Comparison of ENCODE assay signal across 8 cellular contexts in the genomic region with DNA sequence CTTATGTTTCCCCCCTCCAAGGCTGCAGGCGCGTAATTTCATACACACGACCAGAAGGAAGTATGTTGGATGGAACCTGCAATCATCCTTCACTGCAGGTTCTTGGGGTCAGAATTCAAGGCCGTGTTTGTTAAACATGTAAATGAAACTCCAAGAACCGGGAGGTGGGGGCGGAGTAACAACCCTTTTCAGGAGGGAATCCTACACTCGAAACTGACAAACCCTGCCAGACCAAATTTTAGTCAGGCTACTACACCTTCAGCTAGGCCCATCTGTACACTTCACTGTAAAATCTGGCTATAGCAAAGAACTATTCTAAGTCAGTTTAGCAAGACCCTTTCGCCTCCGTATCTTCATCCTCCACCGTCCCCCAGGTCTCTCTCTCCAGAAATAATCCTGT. TPM values are rescaled to one million over a fixed set of nuclear protein-coding genes. Genes with fewer than 3 reads are reported as not detected.
A peak's percentile ranks its signal among the peaks of the same experiment; 100 is the strongest.
DNase-seq lines count a peak whose midpoint lies in the region; ATAC-seq and TF ChIP-seq lines count a peak whose summit lies in the region.

No MANE protein-coding gene starts in this region.

- no peak for DNase-seq in activated CD4-positive, alpha-beta T cell treated with anti-CD3 and anti-CD28 coated beads, Interleukin-2, amount 10 ng/mL, durations not matched to agents 7 days and 5 days
- no peak for DNase-seq in activated CD4-positive, alpha-beta T cell treated with anti-CD3 and anti-CD28 coated beads, Interleukin-2, amount 50 U/mL, for 4 hours
- DNase-seq in activated CD4-positive, alpha-beta memory T cell treated with anti-CD3 and anti-CD28 coated beads, Interleukin-2, amount 10 ng/mL, durations not matched to agents 7 days and 5 days = no peak
- DNase-seq in foreskin melanocyte (no peak), foreskin keratinocyte (no peak), activated gamma-delta T cell treated with Interleukin-2 at 50 U/mL for 16 hours (no peak)

- H3K36me3 ChIP-seq in stomach smooth muscle (ENCODE audit: control insufficient read depth in 2 of 2, insufficient read depth in 2 of 2, low read length in 2 of 2) = no peaks in the 10 kb centered on the region

- H3K4me1 ChIP-seq in stomach smooth muscle (ENCODE audit: control insufficient read depth, insufficient read depth, low read length) (peaks cover 8% of the 10 kb centered on the region), foreskin keratinocyte (no peaks in the 10 kb centered on the region)

- no peak for TF ChIP-seq CTCF in foreskin keratinocyte (conservative IDR thresholded peaks at IDR 0.05)

- peaks cover 17% of the 10 kb centered on the region for H3K9me3 Mint-ChIP-seq in activated CD4-positive, alpha-beta T cell treated with anti-CD3 and anti-CD28 coated beads, Interleukin-2, amount 10 ng/mL, durations not matched to agents 7 days and 5 days
- H3K9me3 Mint-ChIP-seq in activated CD4-positive, alpha-beta memory T cell treated with anti-CD3 and anti-CD28 coated beads, Interleukin-2, amount 10 ng/mL, durations not matched to agents 7 days and 5 days = peaks cover 11% of the 10 kb centered on the region

- H3K27ac ChIP-seq in stomach smooth muscle (ENCODE audit: low read length) (no peak overlapping the region), foreskin keratinocyte (no peak overlapping the region)

- H3K4me3 ChIP-seq in iPS-18c (ENCODE audit: insufficient read depth, low read depth, low read length) = peak overlapping the region; percentile 91
- peak overlapping the region; percentile 83 to 89 for H3K4me3 ChIP-seq in stomach smooth muscle (ENCODE audit: low read length in 2 of 2)

- peaks cover 14% of the 10 kb centered on the region for H3K4me1 Mint-ChIP-seq in activated CD4-positive, alpha-beta T cell treated with anti-CD3 and anti-CD28 coated beads, Interleukin-2, amount 10 ng/mL, durations not matched to agents 7 days and 5 days
- peaks cover 10% of the 10 kb centered on the region for H3K4me1 Mint-ChIP-seq in activated CD4-positive, alpha-beta memory T cell treated with anti-CD3 and anti-CD28 coated beads, Interleukin-2, amount 10 ng/mL, durations not matched to agents 7 days and 5 days

- H3K27ac Mint-ChIP-seq in activated CD4-positive, alpha-beta T cell treated with anti-CD3 and anti-CD28 coated beads, Interleukin-2, amount 10 ng/mL, durations not matched to agents 7 days and 5 days = peak overlapping the region; percentile 78
- no peak overlapping the region for H3K27ac Mint-ChIP-seq in activated CD4-positive, alpha-beta memory T cell treated with anti-CD3 and anti-CD28 coated beads, Interleukin-2, amount 10 ng/mL, durations not matched to agents 7 days and 5 days

- no peak for ATAC-seq in foreskin keratinocyte

- peaks cover 28% of the 10 kb centered on the region for H3K36me3 Mint-ChIP-seq in activated CD4-positive, alpha-beta T cell treated with anti-CD3 and anti-CD28 coated beads, Interleukin-2, amount 10 ng/mL, durations not matched to agents 7 days and 5 days (ENCODE audit: low read depth)
- H3K36me3 Mint-ChIP-seq in activated CD4-positive, alpha-beta memory T cell treated with anti-CD3 and anti-CD28 coated beads, Interleukin-2, amount 10 ng/mL, durations not matched to agents 7 days and 5 days (ENCODE audit: low read depth) = peaks cover 13% of the 10 kb centered on the region

- H3K9me3 ChIP-seq in iPS-18c (ENCODE audit: control insufficient read depth, insufficient read depth, low read length) (no peaks in the 10 kb centered on the region), stomach smooth muscle (ENCODE audit: control insufficient read depth in 2 of 2, low read length in 2 of 2) (no peaks in the 10 kb centered on the region)

- H3K27me3 ChIP-seq in stomach smooth muscle (ENCODE audit: control insufficient read depth in 1 of 2, insufficient read depth in 2 of 2, low read length in 2 of 2) (no peaks in the 10 kb centered on the region), foreskin keratinocyte (no peaks in the 10 kb centered on the region)

- H3K27me3 Mint-ChIP-seq in activated CD4-positive, alpha-beta T cell treated with anti-CD3 and anti-CD28 coated beads, Interleukin-2, amount 10 ng/mL, durations not matched to agents 7 days and 5 days = no peaks in the 10 kb centered on the region
- H3K27me3 Mint-ChIP-seq in activated CD4-positive, alpha-beta memory T cell treated with anti-CD3 and anti-CD28 coated beads, Interleukin-2, amount 10 ng/mL, durations not matched to agents 7 days and 5 days = no peaks in the 10 kb centered on the region

- POLR2A ChIA-PET in activated CD4-positive, alpha-beta T cell treated with anti-CD3 and anti-CD28 coated beads, Interleukin-2, amount 10 ng/mL, durations not matched to agents 7 days and 5 days (lab: Charles Lee) = no interaction called here
- POLR2A ChIA-PET in activated CD4-positive, alpha-beta memory T cell treated with anti-CD3 and anti-CD28 coated beads, Interleukin-2, amount 10 ng/mL, durations not matched to agents 7 days and 5 days (lab: Charles Lee) = no interaction called here

- peak overlapping the region; percentile 85 for H3K4me3 Mint-ChIP-seq in activated CD4-positive, alpha-beta T cell treated with anti-CD3 and anti-CD28 coated beads, Interleukin-2, amount 10 ng/mL, durations not matched to agents 7 days and 5 days
- peak overlapping the region; percentile 78 for H3K4me3 Mint-ChIP-seq in activated CD4-positive, alpha-beta memory T cell treated with anti-CD3 and anti-CD28 coated beads, Interleukin-2, amount 10 ng/mL, durations not matched to agents 7 days and 5 days

- peak overlapping the region; percentile 3 to 84 for H3K9ac ChIP-seq in stomach smooth muscle (ENCODE audit: low read length in 2 of 2)

- CTCF ChIA-PET in activated CD4-positive, alpha-beta T cell treated with anti-CD3 and anti-CD28 coated beads, Interleukin-2, amount 10 ng/mL, durations not matched to agents 7 days and 5 days (lab: Charles Lee) = no interaction called here
- CTCF ChIA-PET in activated CD4-positive, alpha-beta memory T cell treated with anti-CD3 and anti-CD28 coated beads, Interleukin-2, amount 10 ng/mL, durations not matched to agents 7 days and 5 days (lab: Charles Lee) = no interaction called here

RNA-seq across cellular contexts. Expression of a gene that starts 1.2 kb away (rescaled TPM):
- total RNA-seq in activated CD4-positive, alpha-beta T cell treated with anti-CD3 and anti-CD28 coated beads, Interleukin-2, amount 10 ng/mL, durations not matched to agents 7 days and 5 days = 1 to 10 TPM; 4.5 to 6.2 TPM
- total RNA-seq in activated CD4-positive, alpha-beta memory T cell treated with anti-CD3 and anti-CD28 coated beads, Interleukin-2, amount 10 ng/mL, durations not matched to agents 7 days and 5 days = 1 to 10 TPM; 4.0 to 5.1 TPM
- total RNA-seq in foreskin keratinocyte = 5.1 and 5.6 TPM in 2 replicates
- 1.8 and 2.0 TPM in 2 replicates for polyA plus RNA-seq in foreskin keratinocyte
